ENCODE assay signal across 8 cellular contexts in genomic region chr11:78424334-78425270, GRCh38. TPM values are rescaled to one million over a fixed set of nuclear protein-coding genes. Genes with fewer than 3 reads are reported as not detected.
DNase-seq lines count a peak whose midpoint lies in the region; ATAC-seq lines count a peak whose summit lies in the region.

No MANE protein-coding gene starts in this region.

- DNase-seq in adipocyte (ENCODE audit: low read depth) (peak; percentile 81), pons (ENCODE audit: low spot score) (peak; percentile 74), ureter (ENCODE audit: low spot score) (no peak), DMS153 (lab: John Stamatoyannopoulos, UW) (no peak)

- no peaks in the 10 kb centered on the region for H3K27me3 ChIP-seq in adipocyte (replicated peaks; ENCODE audit: control insufficient read depth, insufficient read depth, low read length)

- no peak overlapping the region for H3K4me3 ChIP-seq in adipocyte (ENCODE audit: low read length)

- H3K36me3 ChIP-seq in adipocyte (ENCODE audit: control insufficient read depth, insufficient read depth, low read length, severe bottlenecking) = no peaks in the 10 kb centered on the region

- H3K4me1 ChIP-seq in adipocyte (ENCODE audit: control insufficient read depth, insufficient read depth, low read length) = peaks cover 17% of the 10 kb centered on the region

- H3K9me3 ChIP-seq in adipocyte (ENCODE audit: control insufficient read depth, low read length) = no peaks in the 10 kb centered on the region

- no peak overlapping the region for H3K9ac ChIP-seq in adipocyte (ENCODE audit: low read length)

- ATAC-seq in GM19372 (IDR thresholded peaks at IDR 0.05; ENCODE audit: low read depth, unreplicated experiment) = peak; percentile 28
- peak; percentile 38 for ATAC-seq in HG03521 (IDR thresholded peaks at IDR 0.05; ENCODE audit: unreplicated experiment)
- ATAC-seq in HG03095 (IDR thresholded peaks at IDR 0.05; ENCODE audit: unreplicated experiment) = no peak
- no peak for ATAC-seq in HG02588 (IDR thresholded peaks at IDR 0.05; ENCODE audit: unreplicated experiment)

RNA-seq across cellular contexts. Expression of gene GAB2, which starts 7.0 kb away (rescaled TPM):
- 20.9 TPM for total RNA-seq in ureter

Comparison
In these comparisons a context has a peak if more than half of its experiments do, and no peak if none do; other contexts are left out.
1. ATAC-seq: peak in GM19372 (single experiment) and HG03521 (single experiment); none in HG03095 (single experiment) and HG02588 (single experiment).
2. DNase-seq: peak in adipocyte (single experiment) and pons (single experiment); none in ureter (single experiment) and DMS153 (single experiment).